Comparison of ENCODE assay signal across 13 cellular contexts in genomic region chr2:121949271-121949670, GRCh38.
"Had no signal": no experiment of that assay in that cellular context is flagged by ENCODE, and none has a peak within 500 bp of the region (broad histone marks: within the 10 kb centered on the region; RNA-seq: fewer than 3 reads in every experiment).

No MANE protein-coding gene starts in this region.

- H3K9ac ChIP-seq: neural progenitor cell, parathyroid adenoma had no signal

- H3K4me1 ChIP-seq: neural progenitor cell, parathyroid adenoma had no signal

- H3K27ac ChIP-seq: brain microvascular endothelial cell, hepatocyte, neural progenitor cell, parathyroid adenoma had no signal

- H3K79me2 ChIP-seq: hepatocyte, parathyroid adenoma had no signal

- H3K4me3 ChIP-seq: hepatocyte, neural progenitor cell had no signal

- H3K27me3 ChIP-seq: brain microvascular endothelial cell, hepatocyte, neural progenitor cell had no signal

- ATAC-seq: activated CD8-positive, alpha-beta memory T cell treated with anti-CD3 and anti-CD28 coated beads, Interleukin-2, amount 10 ng/mL, durations not matched to agents 7 days and 5 days had no signal

- H3K4me2 ChIP-seq: hepatocyte, neural progenitor cell had no signal

- H2AFZ ChIP-seq: hepatocyte, neural progenitor cell, parathyroid adenoma had no signal

- DNase-seq: activated CD8-positive, alpha-beta memory T cell treated with anti-CD3 and anti-CD28 coated beads, Interleukin-2, amount 10 ng/mL, durations not matched to agents 7 days and 5 days; activated effector memory CD4-positive, alpha-beta T cell treated with anti-CD3 and anti-CD28 coated beads, Interleukin-2, amount 50 U/mL, for 16 hours; activated T-cell treated with anti-CD3 and anti-CD28 coated beads, Interleukin-2, amount 50 U/mL, for 24 hours; brain microvascular endothelial cell; dermis blood vessel endothelial cell; endodermal cell; erythroblast; kidney glomerular epithelial cell; stimulated activated CD4-positive, alpha-beta T cell treated with anti-CD3 and anti-CD28 coated beads, Interleukin-4, amount 100 ng/mL, for 1 hour; stimulated activated CD8-positive, alpha-beta memory T cell treated with anti-CD3 and anti-CD28 coated beads, Interleukin-4, amount 100 ng/mL, for 48 hours had no signal

- H3K36me3 ChIP-seq: brain microvascular endothelial cell, neural progenitor cell had no signal
